1 cellular context compared by ENCODE assay signal in genomic region chr16:6193718-6194117, GRCh38.
TF ChIP-seq lines count a peak whose summit lies in the region.

No MANE protein-coding gene starts in this region.

TF ChIP-seq in GM12878, 131 proteins besides CTCF, POLR2A, EP300 and RAD21:
- TF ChIP-seq REST (IDR thresholded peaks at IDR 0.05; ENCODE audit: low read depth, low read length) (peak; percentile 76; the same call in 1 of the 2 replicates), CEBPZ (IDR thresholded peaks at IDR 0.05; ENCODE audit: low read depth, low read length) (no peak)
